Comparison of ENCODE assay signal across 1 cellular context in the genomic region with DNA sequence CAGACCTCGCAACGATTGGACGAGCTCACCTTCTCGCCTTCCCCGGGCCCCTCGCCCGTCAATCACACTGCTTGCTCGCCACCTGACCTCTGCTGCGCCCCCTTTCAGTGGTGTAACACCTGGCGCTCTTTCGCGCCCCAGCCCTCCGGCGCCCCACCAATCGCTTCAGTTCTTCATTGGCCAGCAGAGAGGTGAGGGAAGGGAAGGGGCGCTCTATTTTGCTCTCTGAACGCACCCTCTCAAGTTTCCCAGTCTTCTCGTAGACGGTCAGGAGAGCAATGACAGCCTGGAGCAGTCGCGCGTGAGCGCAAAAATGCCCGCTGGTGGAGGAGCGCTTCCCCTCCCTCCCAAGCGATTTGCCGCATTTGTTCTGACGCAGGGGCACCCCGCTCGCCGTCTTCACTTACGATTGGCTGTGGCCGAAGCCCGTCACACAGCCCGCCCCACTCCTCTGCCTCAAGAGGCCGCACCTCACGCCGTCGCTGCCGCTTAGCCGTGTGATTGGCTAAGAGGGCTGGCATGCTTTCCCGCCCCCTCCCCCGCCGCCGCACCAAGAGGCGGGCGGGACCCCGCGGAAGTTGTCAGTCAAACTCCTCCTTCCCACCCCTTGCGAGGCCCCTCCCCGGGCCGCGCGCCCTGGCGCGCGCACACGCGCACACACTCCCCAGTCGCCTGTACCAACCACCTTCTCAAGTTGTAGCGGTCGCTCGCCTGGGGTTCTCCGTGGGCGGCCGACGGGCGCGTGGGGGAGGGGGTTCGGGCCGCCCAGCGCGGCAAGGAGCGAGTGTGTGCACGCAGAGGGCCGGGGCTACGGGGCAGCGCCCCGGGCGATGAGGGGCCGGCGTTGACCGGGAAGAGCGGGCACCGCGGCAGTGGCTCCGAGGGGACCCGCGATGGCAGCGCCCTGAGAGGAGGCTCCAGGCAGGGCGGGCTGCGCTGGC.
TF ChIP-seq lines count a peak whose summit lies in the region.

A gene (plus strand): TSS at position 667 of the 941 bp plus-strand sequence. CDS start 701 bp downstream, outside the sequence.

TF ChIP-seq in K562, 482 proteins besides CTCF, POLR2A, EP300 and RAD21 (continued from another document):
- TF ChIP-seq, protein P1, sequence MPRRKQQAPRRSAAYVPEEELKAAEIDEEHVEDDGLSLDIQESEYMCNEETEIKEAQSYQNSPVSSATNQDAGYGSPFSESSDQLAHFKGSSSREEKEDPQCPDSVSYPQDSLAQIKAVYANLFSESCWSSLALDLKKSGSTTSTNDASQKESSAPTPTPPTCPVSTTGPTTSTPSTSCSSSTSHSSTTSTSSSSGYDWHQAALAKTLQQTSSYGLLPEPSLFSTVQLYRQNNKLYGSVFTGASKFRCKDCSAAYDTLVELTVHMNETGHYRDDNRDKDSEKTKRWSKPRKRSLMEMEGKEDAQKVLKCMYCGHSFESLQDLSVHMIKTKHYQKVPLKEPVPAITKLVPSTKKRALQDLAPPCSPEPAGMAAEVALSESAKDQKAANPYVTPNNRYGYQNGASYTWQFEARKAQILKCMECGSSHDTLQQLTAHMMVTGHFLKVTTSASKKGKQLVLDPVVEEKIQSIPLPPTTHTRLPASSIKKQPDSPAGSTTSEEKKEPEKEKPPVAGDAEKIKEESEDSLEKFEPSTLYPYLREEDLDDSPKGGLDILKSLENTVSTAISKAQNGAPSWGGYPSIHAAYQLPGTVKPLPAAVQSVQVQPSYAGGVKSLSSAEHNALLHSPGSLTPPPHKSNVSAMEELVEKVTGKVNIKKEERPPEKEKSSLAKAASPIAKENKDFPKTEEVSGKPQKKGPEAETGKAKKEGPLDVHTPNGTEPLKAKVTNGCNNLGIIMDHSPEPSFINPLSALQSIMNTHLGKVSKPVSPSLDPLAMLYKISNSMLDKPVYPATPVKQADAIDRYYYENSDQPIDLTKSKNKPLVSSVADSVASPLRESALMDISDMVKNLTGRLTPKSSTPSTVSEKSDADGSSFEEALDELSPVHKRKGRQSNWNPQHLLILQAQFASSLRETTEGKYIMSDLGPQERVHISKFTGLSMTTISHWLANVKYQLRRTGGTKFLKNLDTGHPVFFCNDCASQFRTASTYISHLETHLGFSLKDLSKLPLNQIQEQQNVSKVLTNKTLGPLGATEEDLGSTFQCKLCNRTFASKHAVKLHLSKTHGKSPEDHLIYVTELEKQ (CRISPR knock-in tag; IDR thresholded peaks at IDR 0.05), result 0 out of 2 replicates have a peak, but pooled peaks have one; percentile 35
- no peak; the same call in 1 of the 2 replicates for TF ChIP-seq LEF1 (IDR thresholded peaks at IDR 0.05)
- TF ChIP-seq CHD1 (IDR thresholded peaks at IDR 0.05; ENCODE audit: low read length), result peak; percentile 79
- no peak for TF ChIP-seq THRAP3 (IDR thresholded peaks at IDR 0.05; ENCODE audit: borderline replicate concordance)
- 0 out of 2 replicates have a peak, but pooled peaks have one; percentile 40 for TF ChIP-seq ZC3H8 (IDR thresholded peaks at IDR 0.05)
- TF ChIP-seq, protein P2, sequence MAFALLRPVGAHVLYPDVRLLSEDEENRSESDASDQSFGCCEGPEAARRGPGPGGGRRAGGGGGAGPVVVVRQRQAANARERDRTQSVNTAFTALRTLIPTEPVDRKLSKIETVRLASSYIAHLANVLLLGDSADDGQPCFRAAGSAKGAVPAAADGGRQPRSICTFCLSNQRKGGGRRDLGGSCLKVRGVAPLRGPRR (CRISPR knock-in tag; IDR thresholded peaks at IDR 0.05), result peak; percentile 59; the same call in 1 of the 2 replicates
- peak; percentile 91 for TF ChIP-seq TAF1 (IDR thresholded peaks at IDR 0.05; ENCODE audit: control insufficient read depth, extremely low read depth, insufficient read depth, low read length, severe bottlenecking)
- TF ChIP-seq, protein P3, sequence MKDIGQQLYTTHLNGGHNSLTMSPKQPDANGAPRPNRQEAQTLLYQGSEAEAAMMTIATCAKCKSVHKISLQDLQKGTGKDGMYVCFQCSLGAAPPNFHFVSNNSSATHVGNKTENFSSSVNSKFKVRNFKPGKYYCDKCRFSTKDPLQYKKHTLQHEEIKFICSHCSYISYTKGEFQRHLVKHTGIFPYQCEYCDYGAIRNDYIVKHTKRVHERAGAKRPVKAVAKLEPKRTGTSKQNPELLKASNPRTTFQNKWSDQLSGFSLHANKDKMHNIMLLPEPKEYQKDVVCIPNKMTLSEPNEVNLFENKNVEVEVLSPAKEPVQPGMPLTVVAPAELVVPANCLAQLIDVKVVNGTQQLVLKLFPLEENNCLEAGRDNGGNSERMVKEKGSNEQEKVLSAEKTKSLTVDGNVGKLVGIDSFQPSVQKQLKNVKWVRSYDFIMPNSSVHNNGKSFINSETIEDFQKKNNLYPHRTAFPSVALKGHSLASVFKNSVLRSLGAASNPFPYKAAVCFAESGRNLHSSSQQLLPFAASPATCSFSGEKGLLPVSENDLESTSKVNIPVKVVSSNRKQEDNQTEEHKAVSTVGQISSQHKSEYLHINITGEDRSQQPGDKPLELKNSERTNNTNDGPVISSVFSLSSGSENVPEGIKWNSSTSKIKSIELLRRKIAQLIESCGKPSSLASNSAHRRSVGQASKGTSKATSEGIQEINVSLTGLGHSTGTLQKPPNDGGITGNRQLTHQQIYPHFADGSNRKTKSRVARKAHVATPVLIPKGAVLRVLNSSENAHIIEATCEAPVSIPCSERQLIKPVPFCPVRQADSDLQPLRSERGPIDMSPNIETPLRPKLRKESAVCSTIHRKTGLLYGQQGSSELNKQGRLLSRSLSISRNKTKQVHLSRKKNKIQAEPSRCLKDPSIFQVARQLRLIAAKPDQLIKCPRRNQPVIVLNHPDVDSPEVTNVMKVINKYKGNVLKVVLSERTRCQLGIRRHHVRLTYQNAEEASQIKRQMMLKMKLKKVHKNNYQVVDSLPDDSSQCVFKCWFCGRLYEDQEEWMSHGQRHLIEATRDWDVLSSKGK (CRISPR knock-in tag; IDR thresholded peaks at IDR 0.05), result no peak
- TF ChIP-seq, protein P4, sequence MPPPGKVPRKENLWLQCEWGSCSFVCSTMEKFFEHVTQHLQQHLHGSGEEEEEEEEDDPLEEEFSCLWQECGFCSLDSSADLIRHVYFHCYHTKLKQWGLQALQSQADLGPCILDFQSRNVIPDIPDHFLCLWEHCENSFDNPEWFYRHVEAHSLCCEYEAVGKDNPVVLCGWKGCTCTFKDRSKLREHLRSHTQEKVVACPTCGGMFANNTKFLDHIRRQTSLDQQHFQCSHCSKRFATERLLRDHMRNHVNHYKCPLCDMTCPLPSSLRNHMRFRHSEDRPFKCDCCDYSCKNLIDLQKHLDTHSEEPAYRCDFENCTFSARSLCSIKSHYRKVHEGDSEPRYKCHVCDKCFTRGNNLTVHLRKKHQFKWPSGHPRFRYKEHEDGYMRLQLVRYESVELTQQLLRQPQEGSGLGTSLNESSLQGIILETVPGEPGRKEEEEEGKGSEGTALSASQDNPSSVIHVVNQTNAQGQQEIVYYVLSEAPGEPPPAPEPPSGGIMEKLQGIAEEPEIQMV (tag; conservative IDR thresholded peaks at IDR 0.05; ENCODE audit: low read depth), result no peak
- TF ChIP-seq, protein P5, sequence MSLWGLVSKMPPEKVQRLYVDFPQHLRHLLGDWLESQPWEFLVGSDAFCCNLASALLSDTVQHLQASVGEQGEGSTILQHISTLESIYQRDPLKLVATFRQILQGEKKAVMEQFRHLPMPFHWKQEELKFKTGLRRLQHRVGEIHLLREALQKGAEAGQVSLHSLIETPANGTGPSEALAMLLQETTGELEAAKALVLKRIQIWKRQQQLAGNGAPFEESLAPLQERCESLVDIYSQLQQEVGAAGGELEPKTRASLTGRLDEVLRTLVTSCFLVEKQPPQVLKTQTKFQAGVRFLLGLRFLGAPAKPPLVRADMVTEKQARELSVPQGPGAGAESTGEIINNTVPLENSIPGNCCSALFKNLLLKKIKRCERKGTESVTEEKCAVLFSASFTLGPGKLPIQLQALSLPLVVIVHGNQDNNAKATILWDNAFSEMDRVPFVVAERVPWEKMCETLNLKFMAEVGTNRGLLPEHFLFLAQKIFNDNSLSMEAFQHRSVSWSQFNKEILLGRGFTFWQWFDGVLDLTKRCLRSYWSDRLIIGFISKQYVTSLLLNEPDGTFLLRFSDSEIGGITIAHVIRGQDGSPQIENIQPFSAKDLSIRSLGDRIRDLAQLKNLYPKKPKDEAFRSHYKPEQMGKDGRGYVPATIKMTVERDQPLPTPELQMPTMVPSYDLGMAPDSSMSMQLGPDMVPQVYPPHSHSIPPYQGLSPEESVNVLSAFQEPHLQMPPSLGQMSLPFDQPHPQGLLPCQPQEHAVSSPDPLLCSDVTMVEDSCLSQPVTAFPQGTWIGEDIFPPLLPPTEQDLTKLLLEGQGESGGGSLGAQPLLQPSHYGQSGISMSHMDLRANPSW (CRISPR knock-in tag; IDR thresholded peaks at IDR 0.05), result peak; percentile 94
- peak; percentile 39; the same call in 1 of the 2 replicates for TF ChIP-seq RFX5 (IDR thresholded peaks at IDR 0.05; ENCODE audit: low read depth, low read length)
- TF ChIP-seq SRSF1 (IDR thresholded peaks at IDR 0.05; ENCODE audit: low read depth, low read length), result no peak
- TF ChIP-seq ZNF121 (CRISPR knock-in tag; conservative IDR thresholded peaks at IDR 0.05), result no peak
- peak; percentile 75 for TF ChIP-seq DIDO1 (tag; IDR thresholded peaks at IDR 0.05; ENCODE audit: low read depth)
- TF ChIP-seq NONO (IDR thresholded peaks at IDR 0.05; ENCODE audit: low read depth in 2 of 2, low read length in 1 of 2), result peak; percentile 82 to 89
- TF ChIP-seq, protein P6, sequence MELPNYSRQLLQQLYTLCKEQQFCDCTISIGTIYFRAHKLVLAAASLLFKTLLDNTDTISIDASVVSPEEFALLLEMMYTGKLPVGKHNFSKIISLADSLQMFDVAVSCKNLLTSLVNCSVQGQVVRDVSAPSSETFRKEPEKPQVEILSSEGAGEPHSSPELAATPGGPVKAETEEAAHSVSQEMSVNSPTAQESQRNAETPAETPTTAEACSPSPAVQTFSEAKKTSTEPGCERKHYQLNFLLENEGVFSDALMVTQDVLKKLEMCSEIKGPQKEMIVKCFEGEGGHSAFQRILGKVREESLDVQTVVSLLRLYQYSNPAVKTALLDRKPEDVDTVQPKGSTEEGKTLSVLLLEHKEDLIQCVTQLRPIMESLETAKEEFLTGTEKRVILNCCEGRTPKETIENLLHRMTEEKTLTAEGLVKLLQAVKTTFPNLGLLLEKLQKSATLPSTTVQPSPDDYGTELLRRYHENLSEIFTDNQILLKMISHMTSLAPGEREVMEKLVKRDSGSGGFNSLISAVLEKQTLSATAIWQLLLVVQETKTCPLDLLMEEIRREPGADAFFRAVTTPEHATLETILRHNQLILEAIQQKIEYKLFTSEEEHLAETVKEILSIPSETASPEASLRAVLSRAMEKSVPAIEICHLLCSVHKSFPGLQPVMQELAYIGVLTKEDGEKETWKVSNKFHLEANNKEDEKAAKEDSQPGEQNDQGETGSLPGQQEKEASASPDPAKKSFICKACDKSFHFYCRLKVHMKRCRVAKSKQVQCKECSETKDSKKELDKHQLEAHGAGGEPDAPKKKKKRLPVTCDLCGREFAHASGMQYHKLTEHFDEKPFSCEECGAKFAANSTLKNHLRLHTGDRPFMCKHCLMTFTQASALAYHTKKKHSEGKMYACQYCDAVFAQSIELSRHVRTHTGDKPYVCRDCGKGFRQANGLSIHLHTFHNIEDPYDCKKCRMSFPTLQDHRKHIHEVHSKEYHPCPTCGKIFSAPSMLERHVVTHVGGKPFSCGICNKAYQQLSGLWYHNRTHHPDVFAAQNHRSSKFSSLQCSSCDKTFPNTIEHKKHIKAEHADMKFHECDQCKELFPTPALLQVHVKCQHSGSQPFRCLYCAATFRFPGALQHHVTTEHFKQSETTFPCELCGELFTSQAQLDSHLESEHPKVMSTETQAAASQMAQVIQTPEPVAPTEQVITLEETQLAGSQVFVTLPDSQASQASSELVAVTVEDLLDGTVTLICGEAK (IDR thresholded peaks at IDR 0.05), result no peak
- TF ChIP-seq, protein P6 (CRISPR knock-in tag; IDR thresholded peaks at IDR 0.05), result no peak
- TF ChIP-seq FOXA1 (IDR thresholded peaks at IDR 0.05; ENCODE audit: borderline replicate concordance), result no peak
- TF ChIP-seq CEBPB (tag; IDR thresholded peaks at IDR 0.05), result peak; percentile 89; the same call in 1 of the 2 replicates
